In genomic region chr16:69410285-69410990, GRCh38 we compare ENCODE assay signal across 13 cellular contexts. TPM values are rescaled to one million over a fixed set of nuclear protein-coding genes. Genes with fewer than 3 reads are reported as not detected.
DNase-seq lines count a peak whose midpoint lies in the region; ATAC-seq, FAIRE-seq and TF ChIP-seq lines count a peak whose summit lies in the region.
"Had no signal": no experiment of that assay in that cellular context is flagged by ENCODE, and none has a peak within 500 bp of the region (broad histone marks: within the 10 kb centered on the region; RNA-seq: fewer than 3 reads in every experiment).

No MANE protein-coding gene starts in this region.

- H3K27ac Mint-ChIP-seq in activated naive CD8-positive, alpha-beta T cell treated with anti-CD3 and anti-CD28 coated beads, Interleukin-2, amount 10 ng/mL, durations not matched to agents 7 days and 5 days, result peak overlapping the region; percentile 84
- no peak overlapping the region for H3K27ac Mint-ChIP-seq in activated naive CD8-positive, alpha-beta T cell treated with anti-CD3 and anti-CD28 coated beads for 36 hours

- in situ Hi-C loops in astrocyte of the cerebellum (cut with HindIII; ENCODE audit: low sequenced_read_pairs), result loop anchor here (5.0 to 25.0 kb wide), 2 partner anchors 102 to 352 kb away; partner anchors contain the start of genes NOB1 and WWP2

- no peak overlapping the region for H3K9ac ChIP-seq in kidney (ENCODE audit: low read length in 2 of 2)

- FAIRE-seq in kidney (lab: Jason Lieb, UNC), result no peak

- DNase-seq in activated naive CD8-positive, alpha-beta T cell treated with anti-CD3 and anti-CD28 coated beads, Interleukin-2, amount 10 ng/mL, durations not matched to agents 7 days and 5 days, result no peak
- DNase-seq in activated naive CD8-positive, alpha-beta T cell treated with anti-CD3 and anti-CD28 coated beads for 36 hours, result no peak
- DNase-seq in astrocyte of the cerebellum (ENCODE audit: low read depth) (peak; percentile 23), kidney (no peak), upper lobe of right lung (no peak), GOT3 (lab: John Stamatoyannopoulos, UW) (no peak), Kasumi-1 (lab: John Stamatoyannopoulos, UW) (no peak)
- no peak for DNase-seq in stimulated activated CD4-positive, alpha-beta T cell treated with anti-CD3 and anti-CD28 coated beads, Interleukin-2, amount 100 ng/mL, for 48 hours
- DNase-seq: KBM-7, NCI-H510A had no signal

- peak; percentile 20 for ATAC-seq in activated naive CD8-positive, alpha-beta T cell treated with anti-CD3 and anti-CD28 coated beads, Interleukin-2, amount 10 ng/mL, durations not matched to agents 7 days and 5 days (ENCODE audit: low read depth)
- no peak for ATAC-seq in upper lobe of right lung

- POLR2A ChIA-PET in activated naive CD8-positive, alpha-beta T cell treated with anti-CD3 and anti-CD28 coated beads, Interleukin-2, amount 10 ng/mL, durations not matched to agents 7 days and 5 days (lab: Charles Lee), result interaction anchor here (0.6 kb wide), 1 partner anchor 61 kb away, joined by 3 read pairs; no protein-coding TSS in a partner anchor

- no peaks in the 10 kb centered on the region for H3K9me3 Mint-ChIP-seq in activated naive CD8-positive, alpha-beta T cell treated with anti-CD3 and anti-CD28 coated beads, Interleukin-2, amount 10 ng/mL, durations not matched to agents 7 days and 5 days
- H3K9me3 Mint-ChIP-seq in activated naive CD8-positive, alpha-beta T cell treated with anti-CD3 and anti-CD28 coated beads for 36 hours, result no peaks in the 10 kb centered on the region

- H3K36me3 ChIP-seq in kidney (ENCODE audit: control insufficient read depth in 1 of 2, insufficient read depth in 2 of 2, low read length in 2 of 2) (no peaks in the 10 kb centered on the region), upper lobe of right lung (no peaks in the 10 kb centered on the region)

- H3K4me3 Mint-ChIP-seq in activated naive CD8-positive, alpha-beta T cell treated with anti-CD3 and anti-CD28 coated beads, Interleukin-2, amount 10 ng/mL, durations not matched to agents 7 days and 5 days, result peak overlapping the region; percentile 29
- H3K4me3 Mint-ChIP-seq in activated naive CD8-positive, alpha-beta T cell treated with anti-CD3 and anti-CD28 coated beads for 36 hours, result no peak overlapping the region

- peaks cover 15% of the 10 kb centered on the region for H3K4me1 Mint-ChIP-seq in activated naive CD8-positive, alpha-beta T cell treated with anti-CD3 and anti-CD28 coated beads, Interleukin-2, amount 10 ng/mL, durations not matched to agents 7 days and 5 days
- peaks cover 13% of the 10 kb centered on the region for H3K4me1 Mint-ChIP-seq in activated naive CD8-positive, alpha-beta T cell treated with anti-CD3 and anti-CD28 coated beads for 36 hours

- peak overlapping the region; percentile 20 to 37 for H3K27ac ChIP-seq in kidney (ENCODE audit: low read depth in 2 of 2, low read length in 2 of 2)
- peak overlapping the region; percentile 42 for H3K27ac ChIP-seq in upper lobe of right lung
- H3K27ac ChIP-seq: SK-N-MC had no signal

- TF ChIP-seq CTCF in astrocyte of the cerebellum (IDR thresholded peaks at IDR 0.05; ENCODE audit: low read depth, low read length, missing control alignments) (no peak), kidney (IDR thresholded peaks at IDR 0.05; ENCODE audit: borderline replicate concordance, extremely low read depth, insufficient read depth) (no peak), upper lobe of right lung (IDR thresholded peaks at IDR 0.05) (no peak)

- peaks cover 2% of the 10 kb centered on the region for H3K36me3 Mint-ChIP-seq in activated naive CD8-positive, alpha-beta T cell treated with anti-CD3 and anti-CD28 coated beads, Interleukin-2, amount 10 ng/mL, durations not matched to agents 7 days and 5 days
- H3K36me3 Mint-ChIP-seq in activated naive CD8-positive, alpha-beta T cell treated with anti-CD3 and anti-CD28 coated beads for 36 hours, result no peaks in the 10 kb centered on the region

- intact Hi-C loops in kidney (cut with DNase I) (no loop called here), upper lobe of right lung (cut with DNase I) (no loop called here)

- H3K27me3 Mint-ChIP-seq in activated naive CD8-positive, alpha-beta T cell treated with anti-CD3 and anti-CD28 coated beads, Interleukin-2, amount 10 ng/mL, durations not matched to agents 7 days and 5 days, result no peaks in the 10 kb centered on the region
- no peaks in the 10 kb centered on the region for H3K27me3 Mint-ChIP-seq in activated naive CD8-positive, alpha-beta T cell treated with anti-CD3 and anti-CD28 coated beads for 36 hours

- no peak overlapping the region for H3K4me3 ChIP-seq in astrocyte of the cerebellum (ENCODE audit: low read depth, low read length)
- H3K4me3 ChIP-seq in kidney (ENCODE audit: low read length in 2 of 2), result no peak overlapping the region
- H3K4me3 ChIP-seq in upper lobe of right lung, result no peak overlapping the region
- H3K4me3 ChIP-seq: coronary artery, SK-N-MC had no signal

- peaks cover 6 to 7% of the 10 kb centered on the region in 2 donors for H3K4me1 ChIP-seq in kidney (ENCODE audit: control insufficient read depth in 1 of 2, insufficient read depth in 1 of 2, low read depth in 1 of 2, low read length in 2 of 2)
- peaks cover 12% of the 10 kb centered on the region for H3K4me1 ChIP-seq in upper lobe of right lung

- H3K9me3 ChIP-seq in kidney (ENCODE audit: control insufficient read depth in 1 of 2, low read length in 2 of 2) (no peaks in the 10 kb centered on the region), upper lobe of right lung (no peaks in the 10 kb centered on the region)

- H3K27me3 ChIP-seq in upper lobe of right lung, result no peaks in the 10 kb centered on the region

RNA-seq across cellular contexts. Expression of gene CYB5B, which starts 14.0 kb away (rescaled TPM):
- total RNA-seq in activated naive CD8-positive, alpha-beta T cell treated with anti-CD3 and anti-CD28 coated beads, Interleukin-2, amount 10 ng/mL, durations not matched to agents 7 days and 5 days, result 100 to 1,000 TPM; 125 to 131 TPM
- total RNA-seq in activated naive CD8-positive, alpha-beta T cell treated with anti-CD3 and anti-CD28 coated beads for 36 hours, result 100 to 1,000 TPM; 182 to 183 TPM
- total RNA-seq in kidney (111 TPM), upper lobe of right lung (88.4 TPM)
- 89.0 TPM for polyA plus RNA-seq in kidney (ENCODE audit: insufficient read depth, low read depth, low replicate concordance)

RNA-seq across cellular contexts. Expression of gene TERF2, which starts 24.6 kb away (rescaled TPM):
- total RNA-seq in activated naive CD8-positive, alpha-beta T cell treated with anti-CD3 and anti-CD28 coated beads, Interleukin-2, amount 10 ng/mL, durations not matched to agents 7 days and 5 days, result 10 to 100 TPM; 50.8 to 52.7 TPM
- total RNA-seq in activated naive CD8-positive, alpha-beta T cell treated with anti-CD3 and anti-CD28 coated beads for 36 hours, result 10 to 100 TPM; 54.4 to 55.4 TPM
- 37.4 TPM for total RNA-seq in kidney
- polyA plus RNA-seq in kidney (ENCODE audit: insufficient read depth, low read depth, low replicate concordance), result 13.6 TPM
- total RNA-seq in upper lobe of right lung, result 33.0 TPM

RNA-seq across cellular contexts. Expression of gene TMED6, which starts 58.9 kb away (rescaled TPM):
- total RNA-seq in activated naive CD8-positive, alpha-beta T cell treated with anti-CD3 and anti-CD28 coated beads, Interleukin-2, amount 10 ng/mL, durations not matched to agents 7 days and 5 days, result 1 to 10 TPM; 2.1 to 2.2 TPM
- total RNA-seq in activated naive CD8-positive, alpha-beta T cell treated with anti-CD3 and anti-CD28 coated beads for 36 hours, result 1 to 10 TPM in 1 of 2 experiments, under 1 TPM in 1; 0.70 to 1.2 TPM
- 2.6 TPM for total RNA-seq in kidney
- polyA plus RNA-seq in kidney (ENCODE audit: insufficient read depth, low read depth, low replicate concordance), result 11.5 TPM
- 0.69 TPM for total RNA-seq in upper lobe of right lung
- polyA plus RNA-seq: BJ had no signal
